ENCODE assay signal across 1 cellular context in genomic region chr9:38227061-38227540, GRCh38.
A peak's percentile ranks its signal among the peaks of the same experiment; 100 is the strongest.
TF ChIP-seq lines count a peak whose summit lies in the region.

No MANE protein-coding gene starts in this region.

TF ChIP-seq in HEK293, 187 proteins besides CTCF, POLR2A, EP300 and RAD21 (continued from another document):
- peak; percentile 83 for TF ChIP-seq PRDM10 (tag by site-specific recombination; IDR thresholded peaks at IDR 0.05)
- 0 out of 2 replicates have a peak, but pooled peaks have one; percentile 48 for TF ChIP-seq IKZF3 (tag by site-specific recombination; IDR thresholded peaks at IDR 0.05)
- peak; percentile 20; the same call in 1 of the 2 replicates for TF ChIP-seq KLF1 (tag by site-specific recombination; IDR thresholded peaks at IDR 0.05)
- TF ChIP-seq MEIS1 (CRISPR knock-in tag; IDR thresholded peaks at IDR 0.05; ENCODE audit: borderline replicate concordance): no peak
- no peak for TF ChIP-seq ZNF23 (tag by site-specific recombination; IDR thresholded peaks at IDR 0.05; ENCODE audit: borderline replicate concordance)
- TF ChIP-seq ZXDB (tag by site-specific recombination; IDR thresholded peaks at IDR 0.05): peak; percentile 32; the same call in 1 of the 2 replicates
- TF ChIP-seq PRDM1 (tag by site-specific recombination; IDR thresholded peaks at IDR 0.05): no peak
- TF ChIP-seq ZNF501 (tag by site-specific recombination; IDR thresholded peaks at IDR 0.05): peak; percentile 45; the same call in 1 of the 2 replicates
- no peak for TF ChIP-seq ZBTB20 (tag by site-specific recombination; IDR thresholded peaks at IDR 0.05)
- TF ChIP-seq RBAK (tag by site-specific recombination; IDR thresholded peaks at IDR 0.05): no peak
- no peak for TF ChIP-seq WT1 (tag by site-specific recombination; IDR thresholded peaks at IDR 0.05)
- no peak for TF ChIP-seq ZNF670 (tag by site-specific recombination; IDR thresholded peaks at IDR 0.05; ENCODE audit: low read depth)
- no peak for TF ChIP-seq SETDB1 (IDR thresholded peaks at IDR 0.05; ENCODE audit: insufficient read length, low read length)
- TF ChIP-seq ZNF266 (tag by site-specific recombination; IDR thresholded peaks at IDR 0.05; ENCODE audit: low read depth): no peak
- peak; percentile 92 for TF ChIP-seq ZFHX2 (tag by site-specific recombination; conservative IDR thresholded peaks at IDR 0.05)
- TF ChIP-seq ZNF148 (tag by site-specific recombination; IDR thresholded peaks at IDR 0.05; ENCODE audit: borderline replicate concordance): no peak
- TF ChIP-seq ZIC2 (tag by site-specific recombination; IDR thresholded peaks at IDR 0.05): peak; percentile 60
- TF ChIP-seq, protein P1, sequence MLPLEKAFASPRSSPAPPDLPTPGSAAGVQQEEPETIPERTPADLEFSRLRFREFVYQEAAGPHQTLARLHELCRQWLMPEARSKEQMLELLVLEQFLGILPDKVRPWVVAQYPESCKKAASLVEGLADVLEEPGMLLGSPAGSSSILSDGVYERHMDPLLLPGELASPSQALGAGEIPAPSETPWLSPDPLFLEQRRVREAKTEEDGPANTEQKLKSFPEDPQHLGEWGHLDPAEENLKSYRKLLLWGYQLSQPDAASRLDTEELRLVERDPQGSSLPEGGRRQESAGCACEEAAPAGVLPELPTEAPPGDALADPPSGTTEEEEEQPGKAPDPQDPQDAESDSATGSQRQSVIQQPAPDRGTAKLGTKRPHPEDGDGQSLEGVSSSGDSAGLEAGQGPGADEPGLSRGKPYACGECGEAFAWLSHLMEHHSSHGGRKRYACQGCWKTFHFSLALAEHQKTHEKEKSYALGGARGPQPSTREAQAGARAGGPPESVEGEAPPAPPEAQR (tag by site-specific recombination; IDR thresholded peaks at IDR 0.05): no peak
- TF ChIP-seq ZNF558 (tag by site-specific recombination; IDR thresholded peaks at IDR 0.05): no peak
- TF ChIP-seq ZNF184 (tag by site-specific recombination; IDR thresholded peaks at IDR 0.05): no peak
- TF ChIP-seq ZNF366 (tag by site-specific recombination; conservative IDR thresholded peaks at IDR 0.05): no peak
- TF ChIP-seq ZNF280D (tag by site-specific recombination; IDR thresholded peaks at IDR 0.05): no peak
- TF ChIP-seq ZBTB10 (tag by site-specific recombination; IDR thresholded peaks at IDR 0.05): no peak
- peak; percentile 14; the same call in 1 of the 2 replicates for TF ChIP-seq ZNF10 (tag by site-specific recombination; IDR thresholded peaks at IDR 0.05)
- no peak for TF ChIP-seq ZFP69B (tag by site-specific recombination; IDR thresholded peaks at IDR 0.05)
- no peak for TF ChIP-seq ZNF146 (tag by site-specific recombination; IDR thresholded peaks at IDR 0.05)
- no peak for TF ChIP-seq ZNF140 (tag by site-specific recombination; IDR thresholded peaks at IDR 0.05)
- peak; percentile 69 for TF ChIP-seq SP2 (tag by site-specific recombination; IDR thresholded peaks at IDR 0.05)
- TF ChIP-seq GLIS1 (tag by site-specific recombination; IDR thresholded peaks at IDR 0.05): peak; percentile 87
- TF ChIP-seq ZNF169 (tag by site-specific recombination; IDR thresholded peaks at IDR 0.05): no peak
- TF ChIP-seq KLF7 (tag by site-specific recombination; IDR thresholded peaks at IDR 0.05; ENCODE audit: borderline replicate concordance): no peak
- no peak for TF ChIP-seq ZSCAN16 (tag by site-specific recombination; IDR thresholded peaks at IDR 0.05)
- TF ChIP-seq ZNF600 (tag by site-specific recombination; IDR thresholded peaks at IDR 0.05): no peak; the same call in 1 of the 2 replicates
- TF ChIP-seq ZNF24 (tag by site-specific recombination; IDR thresholded peaks at IDR 0.05): no peak
- no peak for TF ChIP-seq ZNF223 (tag by site-specific recombination; IDR thresholded peaks at IDR 0.05)
- no peak for TF ChIP-seq ZNF114 (tag by site-specific recombination; IDR thresholded peaks at IDR 0.05)
- no peak for TF ChIP-seq ZFP3 (tag by site-specific recombination; IDR thresholded peaks at IDR 0.05; ENCODE audit: low read depth)
- no peak for TF ChIP-seq ZNF610 (tag by site-specific recombination; IDR thresholded peaks at IDR 0.05; ENCODE audit: borderline replicate concordance)
- TF ChIP-seq ZNF341 (tag by site-specific recombination; IDR thresholded peaks at IDR 0.05; ENCODE audit: low read depth): peak; percentile 81
- TF ChIP-seq ZNF792 (tag by site-specific recombination; IDR thresholded peaks at IDR 0.05): no peak
- TF ChIP-seq ZEB2 (tag by site-specific recombination; IDR thresholded peaks at IDR 0.05): peak; percentile 59
- TF ChIP-seq OSR2 (tag by site-specific recombination; IDR thresholded peaks at IDR 0.05): 0 out of 2 replicates have a peak, but pooled peaks have one; percentile 16
- TF ChIP-seq ZBTB21 (tag by site-specific recombination; IDR thresholded peaks at IDR 0.05): no peak
- TF ChIP-seq ZNF704 (tag by site-specific recombination; IDR thresholded peaks at IDR 0.05): no peak
- no peak for TF ChIP-seq GFI1B (tag by site-specific recombination; IDR thresholded peaks at IDR 0.05)
- TF ChIP-seq HOXC10 (CRISPR knock-in tag; IDR thresholded peaks at IDR 0.05): no peak
